In genomic region chr3:56314842-56315241, GRCh38 we compare ENCODE assay signal across 12 cellular contexts.
DNase-seq lines count a peak whose midpoint lies in the region; ATAC-seq, FAIRE-seq and TF ChIP-seq lines count a peak whose summit lies in the region.
"Had no signal": no experiment of that assay in that cellular context is flagged by ENCODE, and none has a peak within 500 bp of the region (broad histone marks: within the 10 kb centered on the region; RNA-seq: fewer than 3 reads in every experiment).

No MANE protein-coding gene starts in this region.

- TF ChIP-seq POLR2A in IMR-90 (IDR thresholded peaks at IDR 0.05; ENCODE audit: low read depth, low read length) (no peak), H1 (IDR thresholded peaks at IDR 0.05; ENCODE audit: control extremely low read depth in 1 of 2, low read depth in 2 of 2, low read length in 2 of 2) (no peak), GM12892 (IDR thresholded peaks at IDR 0.05; ENCODE audit: low read depth, low read length) (no peak)

- no peak overlapping the region for H3K23ac ChIP-seq in IMR-90 (ENCODE audit: low read depth, low read length)
- H3K23ac ChIP-seq in H1 (ENCODE audit: insufficient read length): no peak overlapping the region
- no peak overlapping the region for H3K23ac ChIP-seq in mesenchymal stem cell (ENCODE audit: low read length in 2 of 2)

- POLR2A ChIA-PET in IMR-90 (lab: Charles Lee; ENCODE audit: unreplicated experiment) (no interaction called here), H1 (lab: Charles Lee; ENCODE audit: partially characterized antibody) (no interaction called here)

- dilution Hi-C loops in IMR-90 (cut with HindIII; ENCODE audit: low sequenced_read_pairs, unreplicated experiment): no loop called here

- H2AFZ ChIP-seq in IMR-90 (replicated peaks; ENCODE audit: low read length, poor library complexity) (peak overlapping the region; percentile 41), H1 (ENCODE audit: low read length) (no peak overlapping the region), mesenchymal stem cell (ENCODE audit: low read depth, low read length) (no peak overlapping the region)

- H3K27ac ChIP-seq in IMR-90 (ENCODE audit: insufficient read depth, low read length): no peak overlapping the region
- no peak overlapping the region for H3K27ac ChIP-seq in H1 (ENCODE audit: low read depth, low read length)
- no peak overlapping the region for H3K27ac ChIP-seq in mesenchymal stem cell (ENCODE audit: low read length, poor library complexity, severe bottlenecking)

- H4K91ac ChIP-seq in IMR-90 (ENCODE audit: insufficient read depth, low read depth, low read length): no peak overlapping the region
- no peak overlapping the region for H4K91ac ChIP-seq in H1 (replicated peaks; ENCODE audit: insufficient read length, low read length)
- no peak overlapping the region for H4K91ac ChIP-seq in mesenchymal stem cell (ENCODE audit: low read length)

- H3K36me3 ChIP-seq in IMR-90 (ENCODE audit: control insufficient read depth, insufficient read depth, low read length) (no peaks in the 10 kb centered on the region), H1 (ENCODE audit: control insufficient read depth in 2 of 4, insufficient read depth in 4 of 4, low read length in 3 of 4) (no peaks in the 10 kb centered on the region), mesenchymal stem cell (ENCODE audit: control insufficient read depth in 1 of 2, insufficient read depth in 2 of 2, low read depth in 1 of 2, low read length in 2 of 2) (no peaks in the 10 kb centered on the region), H7 (replicated peaks; ENCODE audit: control insufficient read depth, insufficient read depth, low read length) (no peaks in the 10 kb centered on the region)

- in situ Hi-C loops in IMR-90 (cut with MboI; ENCODE audit: low sequenced_read_pairs): no loop called here

- FAIRE-seq in H1 (lab: Jason Lieb, UNC) (no peak), GM12892 (lab: Jason Lieb, UNC) (no peak)

- H3K23me2 ChIP-seq in H1 (ENCODE audit: low read depth, low read length): no peaks in the 10 kb centered on the region

- no peak overlapping the region for H2BK20ac ChIP-seq in IMR-90 (ENCODE audit: low read depth, low read length)
- no peak overlapping the region for H2BK20ac ChIP-seq in H1 (ENCODE audit: low read length)

- no peaks in the 10 kb centered on the region for H3K79me2 ChIP-seq in H1 (ENCODE audit: control insufficient read depth in 1 of 2, insufficient read depth in 2 of 2, low read length in 2 of 2)

- H3K14ac ChIP-seq in IMR-90 (replicated peaks; ENCODE audit: low read depth, low read length) (no peak overlapping the region), H1 (ENCODE audit: insufficient read length) (no peak overlapping the region), mesenchymal stem cell (ENCODE audit: low read length in 2 of 2) (no peak overlapping the region)

- H2AK5ac ChIP-seq in IMR-90 (ENCODE audit: low read depth, low read length) (no peak overlapping the region), H1 (ENCODE audit: low read depth, low read length) (no peak overlapping the region), mesenchymal stem cell (ENCODE audit: low read length, severe bottlenecking) (no peak overlapping the region)

- no peak overlapping the region for H2BK15ac ChIP-seq in IMR-90 (ENCODE audit: low read depth, low read length)
- H2BK15ac ChIP-seq in H1 (ENCODE audit: low read length): 0 out of 2 replicates have a peak overlapping the region, but pooled peaks have one; percentile 75
- no peak overlapping the region for H2BK15ac ChIP-seq in mesenchymal stem cell (ENCODE audit: low read depth, poor library complexity, severe bottlenecking)

- ATAC-seq in IMR-90 (ENCODE audit: low read depth) (no peak), GM21515 (IDR thresholded peaks at IDR 0.05; ENCODE audit: unreplicated experiment) (no peak)
- ATAC-seq: PC-3 had no signal

- WGBS in IMR-90 (ENCODE audit: extremely low coverage in 2 of 2, insufficient read length in 1 of 2), 2 experiments: 17% methylated on average over 1 of the region's 5 CpGs; no CpG with 5 or more reads in 1 of the 2 experiments
- WGBS in H1 (ENCODE audit: extremely low coverage in 1 of 2, insufficient coverage in 1 of 2, insufficient read length in 1 of 2, insufficient replicate concordance in 2 of 2, low coverage in 1 of 2, low lambda C conversion rate in 2 of 2, missing lambda C conversion rate in 1 of 2), 2 experiments: 86% methylated on average over 5 of the region's 5 CpGs; no CpG with 5 or more reads in 1 of the 2 experiments
- WGBS in mesenchymal stem cell: 87% methylated on average over 5 of the region's 5 CpGs

- no TSS peak for BruUV-seq in IMR-90 (replicated peaks; lab: Mats Ljungman, UMichigan)

- H3K4ac ChIP-seq in IMR-90 (ENCODE audit: low read depth, low read length) (no peak overlapping the region), H1 (replicated peaks; ENCODE audit: insufficient read length, low read depth, low read length) (no peak overlapping the region), mesenchymal stem cell (ENCODE audit: low read depth in 1 of 2, low read length in 2 of 2) (no peak overlapping the region)

- intact Hi-C loops in IMR-90 (cut with micrococcal nuclease): no loop called here

- H3K56ac ChIP-seq in IMR-90 (ENCODE audit: extremely low read depth, insufficient read depth, low read length): no peak overlapping the region
- H3K56ac ChIP-seq in H1 (replicated peaks; ENCODE audit: insufficient read length, low read depth, low read length): no peak overlapping the region

- H3K4me2 ChIP-seq in IMR-90 (ENCODE audit: low read depth, low read length): no peak overlapping the region
- H3K4me2 ChIP-seq in H1 (ENCODE audit: insufficient read depth in 1 of 2, low read depth in 2 of 2, low read length in 2 of 2): no peak overlapping the region
- H3K4me2 ChIP-seq in mesenchymal stem cell (ENCODE audit: low read length, poor library complexity, severe bottlenecking): no peak overlapping the region

- H2BK12ac ChIP-seq in H1 (ENCODE audit: low read depth, low read length) (no peak overlapping the region), mesenchymal stem cell (ENCODE audit: low read length in 2 of 2) (no peak overlapping the region)

- H3K27me3 ChIP-seq in IMR-90 (ENCODE audit: control insufficient read depth, insufficient read depth, low read length) (no peaks in the 10 kb centered on the region), H1 (replicated peaks in 1 of 4; ENCODE audit: control insufficient read depth in 3 of 4, extremely low read depth in 1 of 4, insufficient read depth in 3 of 4, low read length in 3 of 4) (no peaks in the 10 kb centered on the region), mesenchymal stem cell (ENCODE audit: control insufficient read depth in 1 of 2, insufficient read depth in 1 of 2, low read length in 2 of 2) (no peaks in the 10 kb centered on the region), H7 (ENCODE audit: control insufficient read depth, insufficient read depth, low read length) (no peaks in the 10 kb centered on the region)

- no peaks in the 10 kb centered on the region for H3K9me1 ChIP-seq in IMR-90 (ENCODE audit: insufficient read depth, low read length)

- CTCF ChIA-PET in IMR-90 (lab: Yijun Ruan, JAX): no interaction called here
- CTCF ChIA-PET in H1 (lab: Charles Lee; ENCODE audit: partially characterized antibody): interaction anchor here (3.2 kb wide), 1 partner anchor 12 kb away, joined by 17 read pairs; no protein-coding TSS in a partner anchor

- no peak overlapping the region for H4K5ac ChIP-seq in IMR-90 (ENCODE audit: low read depth, low read length)
- no peak overlapping the region for H4K5ac ChIP-seq in H1 (ENCODE audit: insufficient read length, low read depth, low read length)

- H3K79me1 ChIP-seq in IMR-90 (ENCODE audit: low read depth in 1 of 2, low read length in 2 of 2) (no peaks in the 10 kb centered on the region), H1 (ENCODE audit: low read depth, low read length) (no peaks in the 10 kb centered on the region), mesenchymal stem cell (replicated peaks; ENCODE audit: low read length, poor library complexity, severe bottlenecking) (no peaks in the 10 kb centered on the region)

- peak; percentile 83 for DNase-seq in AG20443 (ENCODE audit: low spot score)
- no peak for DNase-seq in IMR-90
- DNase-seq in H1 (ENCODE audit: low read depth in 1 of 2, low spot score in 2 of 2): no peak
- DNase-seq in mesenchymal stem cell: peak; percentile 49
- no peak for DNase-seq in GM12892 (ENCODE audit: insufficient read length)
- no peak for DNase-seq in H7
- no peak for DNase-seq in dermis blood vessel endothelial cell
- DNase-seq: amygdala; CD4-positive, alpha-beta T cell; Karpas-422; PC-3 had no signal

- H3K4me1 ChIP-seq in IMR-90 (ENCODE audit: control insufficient read depth, insufficient read depth, low read length) (no peaks in the 10 kb centered on the region), H1 (replicated peaks in 1 of 4; ENCODE audit: control insufficient read depth in 3 of 4, insufficient read depth in 4 of 4, low read length in 3 of 4) (no peaks in the 10 kb centered on the region; a peak in 1 of 7 replicates), mesenchymal stem cell (ENCODE audit: control insufficient read depth, insufficient read depth, low read depth, low read length) (peaks cover 2% of the 10 kb centered on the region)

- H3K4me3 ChIP-seq in IMR-90 (ENCODE audit: insufficient read depth, low read depth, low read length): no peak overlapping the region
- H3K4me3 ChIP-seq in H1 (ENCODE audit: extremely low read depth in 1 of 4, insufficient read depth in 2 of 4, low read depth in 3 of 4, low read length in 4 of 4): no peak overlapping the region
- no peak overlapping the region for H3K4me3 ChIP-seq in mesenchymal stem cell (ENCODE audit: insufficient read depth in 1 of 2, low read depth in 1 of 2, low read length in 2 of 2)
- no peak overlapping the region for H3K4me3 ChIP-seq in H7 (ENCODE audit: insufficient read depth, low read depth, low read length)

- H2BK5ac ChIP-seq in IMR-90 (ENCODE audit: low read depth, low read length, poor library complexity, severe bottlenecking) (no peak overlapping the region), H1 (ENCODE audit: low read depth, low read length) (no peak overlapping the region), mesenchymal stem cell (ENCODE audit: low read depth, low read length, poor library complexity, severe bottlenecking) (no peak overlapping the region)

- no peaks in the 10 kb centered on the region for H3K9me3 ChIP-seq in IMR-90 (ENCODE audit: control insufficient read depth, insufficient read depth, low read length)
- no peaks in the 10 kb centered on the region for H3K9me3 ChIP-seq in H1 (ENCODE audit: insufficient read depth in 2 of 2, low read depth in 1 of 2, low read length in 1 of 2)
- no peaks in the 10 kb centered on the region for H3K9me3 ChIP-seq in mesenchymal stem cell (ENCODE audit: control insufficient read depth, low read length)

- H4K20me1 ChIP-seq in IMR-90 (ENCODE audit: insufficient read depth, low read length): no peaks in the 10 kb centered on the region
- no peaks in the 10 kb centered on the region for H4K20me1 ChIP-seq in H1 (replicated peaks in 1 of 2; ENCODE audit: control insufficient read depth in 1 of 2, insufficient read depth in 2 of 2, low read length in 2 of 2)

- H2AK9ac ChIP-seq in IMR-90 (replicated peaks; ENCODE audit: low read depth, low read length, poor library complexity): no peak overlapping the region

- TF ChIP-seq CTCF in IMR-90 (conservative IDR thresholded peaks at IDR 0.05; ENCODE audit: low read depth, low read length) (no peak), H1 (IDR thresholded peaks at IDR 0.05; ENCODE audit: control extremely low read depth in 1 of 3, insufficient read depth in 1 of 3, low read depth in 1 of 3, low read length in 3 of 3) (no peak)

- H4K8ac ChIP-seq in IMR-90 (ENCODE audit: low read depth in 2 of 2, low read length in 2 of 2) (no peak overlapping the region), H1 (ENCODE audit: extremely low read depth, insufficient read depth, low read length) (no peak overlapping the region), mesenchymal stem cell (ENCODE audit: low read length) (no peak overlapping the region)

- H3K9ac ChIP-seq in IMR-90 (ENCODE audit: low read depth, low read length): no peak overlapping the region
- no peak overlapping the region for H3K9ac ChIP-seq in H1 (replicated peaks in 1 of 4; ENCODE audit: extremely low read depth in 1 of 4, low read depth in 3 of 4, low read length in 3 of 4)
- no peak overlapping the region for H3K9ac ChIP-seq in mesenchymal stem cell (ENCODE audit: low read length)

- no peak for TF ChIP-seq RAD21 in IMR-90 (IDR thresholded peaks at IDR 0.05; ENCODE audit: low read length)
- no peak for TF ChIP-seq RAD21 in H1 (IDR thresholded peaks at IDR 0.05 in 1 of 2, conservative IDR thresholded peaks at IDR 0.05 in 1 of 2; ENCODE audit: low read depth in 2 of 2, low read length in 2 of 2)

- H2BK120ac ChIP-seq in IMR-90 (ENCODE audit: low read depth, low read length) (no peak overlapping the region), H1 (replicated peaks; ENCODE audit: low read depth, low read length) (no peak overlapping the region), mesenchymal stem cell (ENCODE audit: low read depth, low read length) (no peak overlapping the region)

- no peak overlapping the region for H3K18ac ChIP-seq in IMR-90 (ENCODE audit: low read depth, low read length)
- H3K18ac ChIP-seq in H1 (ENCODE audit: extremely low read depth, low read length): no peak overlapping the region
- H3K18ac ChIP-seq in mesenchymal stem cell (ENCODE audit: low read depth in 1 of 2, low read length in 2 of 2): no peak overlapping the region

- TF ChIP-seq EP300 in H1 (IDR thresholded peaks at IDR 0.05; ENCODE audit: borderline replicate concordance in 1 of 2, low read depth in 2 of 2, low read length in 2 of 2): no peak

Comparison
In these comparisons a context has a peak if more than half of its experiments do, and no peak if none do; other contexts are left out.
1. DNase-seq: peak in AG20443 (single experiment) and mesenchymal stem cell (single experiment); none in IMR-90 (single experiment), H1 (0 of 2), GM12892 (single experiment), H7 (single experiment) and dermis blood vessel endothelial cell (single experiment).